In genomic region chr17:68054296-68054900, GRCh38 we compare ENCODE assay signal across 11 cellular contexts. TPM values are rescaled to one million over a fixed set of nuclear protein-coding genes. Genes with fewer than 3 reads are reported as not detected.
A peak's percentile ranks its signal among the peaks of the same experiment; 100 is the strongest.
DNase-seq lines count a peak whose midpoint lies in the region; ATAC-seq and TF ChIP-seq lines count a peak whose summit lies in the region.
"Had no signal": no experiment of that assay in that cellular context is flagged by ENCODE, and none has a peak within 500 bp of the region (broad histone marks: within the 10 kb centered on the region; RNA-seq: fewer than 3 reads in every experiment).

No MANE protein-coding gene starts in this region.

- peaks cover 8% of the 10 kb centered on the region for H3K9me3 Mint-ChIP-seq in endodermal cell

- 78 to 90% methylated on average over 5 to 11 of the region's 11 CpGs for WGBS in mesodermal cell (ENCODE audit: insufficient coverage in 2 of 2), 2 experiments
- WGBS in endodermal cell (ENCODE audit: insufficient coverage in 1 of 2, insufficient read length in 1 of 2), 2 experiments = 86 to 90% methylated on average over 9 to 11 of the region's 11 CpGs

- no peaks in the 10 kb centered on the region for H3K27me3 Mint-ChIP-seq in endodermal cell (ENCODE audit: insufficient read depth)

- H3K27me3 ChIP-seq in endodermal cell (ENCODE audit: control insufficient read depth, insufficient read depth, low read length, poor library complexity, severe bottlenecking) = no peaks in the 10 kb centered on the region

- H3K36me3 Mint-ChIP-seq in endodermal cell (ENCODE audit: low read depth) = no peaks in the 10 kb centered on the region

- DNase-seq in Right ventricle myocardium inferior (ENCODE audit: missing footprints) = no peak
- no peak for DNase-seq in cardiac septum (ENCODE audit: low spot score)
- DNase-seq in dermis blood vessel endothelial cell = peak; percentile 94
- no peak for DNase-seq in SIG-M5 treated with dmso at 0.1 percent for 504 hours (lab: John Stamatoyannopoulos, UW; ENCODE audit: unreplicated experiment)
- no peak for DNase-seq in endodermal cell
- no peak for DNase-seq in NCI-H1694 (lab: John Stamatoyannopoulos, UW)
- DNase-seq: activated effector memory CD4-positive, alpha-beta T cell treated with Interleukin-2 at 50 U/mL for 16 hours; kidney had no signal

- H3K9me3 ChIP-seq in mesodermal cell (ENCODE audit: control insufficient read depth, low read length) (no peaks in the 10 kb centered on the region), endodermal cell (ENCODE audit: control insufficient read depth, low read length) (no peaks in the 10 kb centered on the region)

- intact Hi-C loops in Right ventricle myocardium inferior (cut with DNase I) (no loop called here), cardiac septum (cut with DNase I) (no loop called here)

- H3K36me3 ChIP-seq in mesodermal cell (ENCODE audit: control insufficient read depth, insufficient read depth, low read length) = no peaks in the 10 kb centered on the region
- no peaks in the 10 kb centered on the region for H3K36me3 ChIP-seq in endodermal cell (ENCODE audit: control insufficient read depth, insufficient read depth, low read length)

- no peak for TF ChIP-seq CTCF in endodermal cell (conservative IDR thresholded peaks at IDR 0.05)

- H3K27ac ChIP-seq in mesodermal cell (ENCODE audit: low read depth, low read length, severe bottlenecking) = peak overlapping the region; percentile 62
- no peak overlapping the region for H3K27ac ChIP-seq in endodermal cell (ENCODE audit: low read depth, low read length)
- H3K27ac ChIP-seq: C4-2B had no signal

- peaks cover 9% of the 10 kb centered on the region for H3K4me1 ChIP-seq in mesodermal cell (ENCODE audit: control insufficient read depth, insufficient read depth, low read length, poor library complexity, severe bottlenecking)
- no peaks in the 10 kb centered on the region for H3K4me1 ChIP-seq in endodermal cell (ENCODE audit: control insufficient read depth, insufficient read depth, low read length)

- H3K4me3 ChIP-seq in mesodermal cell (ENCODE audit: extremely low read depth, insufficient read depth, low read length, poor library complexity, severe bottlenecking) (no peak overlapping the region), endodermal cell (ENCODE audit: low read length) (no peak overlapping the region)

- peaks cover 6% of the 10 kb centered on the region for H3K4me1 Mint-ChIP-seq in endodermal cell

- ATAC-seq in Right ventricle myocardium inferior (peak; percentile 27), esophagus mucosa (no peak)

- no peak overlapping the region for H3K9ac ChIP-seq in endodermal cell (ENCODE audit: extremely low read depth, low read length, poor library complexity, severe bottlenecking)

- no peak overlapping the region for H3K27ac Mint-ChIP-seq in endodermal cell

- H3K4me3 Mint-ChIP-seq in endodermal cell = no peak overlapping the region

RNA-seq across cellular contexts. Expression of gene KPNA2, which starts 18.9 kb away (rescaled TPM):
- 20.8 TPM for total RNA-seq in Right ventricle myocardium inferior
- total RNA-seq in cardiac septum = 20.7 TPM
- 96.5 and 179 TPM in 2 replicates for total RNA-seq in dermis blood vessel endothelial cell
- polyA plus RNA-seq in mesodermal cell (2013, experiment 1 of 2) = 303 TPM
- 340 TPM for polyA plus RNA-seq in mesodermal cell (2013, experiment 2 of 2)
- total RNA-seq in endodermal cell = 100 to 1,000 TPM; 248 to 310 TPM
- polyA plus RNA-seq in endodermal cell (2013, experiment 1 of 2) = 444 TPM
- polyA plus RNA-seq in endodermal cell (2013, experiment 2 of 2) = 412 TPM
- 85.5 TPM for total RNA-seq in esophagus mucosa

RNA-seq across cellular contexts. Expression of gene C17orf58, which starts 58.1 kb away (rescaled TPM):
- 8.3 TPM for total RNA-seq in Right ventricle myocardium inferior
- 3.4 TPM for total RNA-seq in cardiac septum
- total RNA-seq in dermis blood vessel endothelial cell = 21.3 and 35.6 TPM in 2 replicates
- 15.3 TPM for polyA plus RNA-seq in mesodermal cell (2013, experiment 1 of 2)
- polyA plus RNA-seq in mesodermal cell (2013, experiment 2 of 2) = 15.4 TPM
- 10 to 100 TPM; 14.0 to 14.1 TPM for total RNA-seq in endodermal cell
- 24.2 TPM for polyA plus RNA-seq in endodermal cell (2013, experiment 1 of 2)
- 20.7 TPM for polyA plus RNA-seq in endodermal cell (2013, experiment 2 of 2)
- total RNA-seq in esophagus mucosa = 5.9 TPM
